Comparison of ENCODE assay signal across 14 cellular contexts in genomic region chr11:85279267-85279666, GRCh38.
"Had no signal": no experiment of that assay in that cellular context is flagged by ENCODE, and none has a peak within 500 bp of the region (broad histone marks: within the 10 kb centered on the region; RNA-seq: fewer than 3 reads in every experiment).

No MANE protein-coding gene starts in this region.

- DNase-seq: activated CD4-positive, alpha-beta T cell treated with anti-CD3 and anti-CD28 coated beads for 1 hour; activated CD4-positive, alpha-beta T cell treated with anti-CD3 and anti-CD28 coated beads, Interleukin-2, amount 50 U/mL, for 1 hour; activated CD8-positive, alpha-beta T cell treated with anti-CD3 and anti-CD28 coated beads, Interleukin-2, amount 10 ng/mL, durations not matched to agents 7 days and 5 days; activated gamma-delta T cell; anterior cingulate cortex; body of pancreas; cortex of kidney; effector CD4-positive, alpha-beta T cell; heart left ventricle; mesenchymal stem cell; mucosa of descending colon; nephron progenitor cell; stimulated activated CD4-positive, alpha-beta T cell treated with anti-CD3 and anti-CD28 coated beads, Interleukin-4, amount 100 ng/mL, for 24 hours; stimulated activated naive CD4-positive, alpha-beta T cell treated with Interleukin-2 at 50 U/mL for 16 hours had no signal
